8 cellular contexts compared by ENCODE assay signal in genomic region chr11:68142028-68142412, GRCh38. TPM values are rescaled to one million over a fixed set of nuclear protein-coding genes. Genes with fewer than 3 reads are reported as not detected.
DNase-seq lines count a peak whose midpoint lies in the region; ATAC-seq and TF ChIP-seq lines count a peak whose summit lies in the region.

No MANE protein-coding gene starts in this region.

- intact Hi-C loops in PC-3 (cut with micrococcal nuclease): no loop called here

- H3K79me2 ChIP-seq in PC-3 (ENCODE audit: low read length): no peaks in the 10 kb centered on the region

- H3K9me3 Mint-ChIP-seq in CD8-positive, alpha-beta memory T cell: no peaks in the 10 kb centered on the region
- H3K9me3 Mint-ChIP-seq in activated naive CD4-positive, alpha-beta T cell treated with anti-CD3 and anti-CD28 coated beads, Interleukin-2, amount 10 ng/mL, durations not matched to agents 7 days and 5 days: no peaks in the 10 kb centered on the region

- H3K27me3 Mint-ChIP-seq in CD8-positive, alpha-beta memory T cell: no peaks in the 10 kb centered on the region
- H3K27me3 Mint-ChIP-seq in activated naive CD4-positive, alpha-beta T cell treated with anti-CD3 and anti-CD28 coated beads, Interleukin-2, amount 10 ng/mL, durations not matched to agents 7 days and 5 days: peaks cover 48% of the 10 kb centered on the region

- peak in 2 of 5 donors; percentile 16 to 46 for DNase-seq in CD8-positive, alpha-beta memory T cell
- DNase-seq in PC-3 (peak; percentile 61), LoVo (ENCODE audit: low spot score) (no peak)
- peak; percentile 47 for DNase-seq in activated naive CD4-positive, alpha-beta T cell treated with anti-CD3 and anti-CD28 coated beads, Interleukin-2, amount 10 ng/mL, durations not matched to agents 7 days and 5 days
- DNase-seq in stimulated activated CD4-positive, alpha-beta T cell treated with anti-CD3 and anti-CD28 coated beads, Interleukin-12 subunit alpha, Interleukin-12 subunit beta, amount 100 ng/mL, for 4 hours: peak; percentile 34

- peak overlapping the region; percentile 32 for H3K4me3 ChIP-seq in CD8-positive, alpha-beta memory T cell (ENCODE audit: low read length)
- no peak overlapping the region for H3K4me3 ChIP-seq in PC-3 (ENCODE audit: low read length)

- H3K27me3 ChIP-seq in CD8-positive, alpha-beta memory T cell (ENCODE audit: insufficient read depth, low read length, poor library complexity, severe bottlenecking): no peaks in the 10 kb centered on the region
- H3K27me3 ChIP-seq in PC-3 (ENCODE audit: low read length): no peaks in the 10 kb centered on the region

- ATAC-seq in PC-3 (no peak; the same call in 1 of the 2 replicates), HG03469 (IDR thresholded peaks at IDR 0.05; ENCODE audit: unreplicated experiment) (no peak), HG03521 (IDR thresholded peaks at IDR 0.05; ENCODE audit: unreplicated experiment) (no peak), HG02763 (IDR thresholded peaks at IDR 0.05; ENCODE audit: unreplicated experiment) (no peak)

- H3K27ac ChIP-seq in CD8-positive, alpha-beta memory T cell (ENCODE audit: low read depth, low read length): no peak overlapping the region
- no peak overlapping the region for H3K27ac ChIP-seq in PC-3 (ENCODE audit: low read length)

- POLR2A ChIA-PET in CD8-positive, alpha-beta memory T cell (lab: Charles Lee): no interaction called here
- POLR2A ChIA-PET in PC-3 (lab: Charles Lee; ENCODE audit: unreplicated experiment): no interaction called here

- TF ChIP-seq CTCF in PC-3 (conservative IDR thresholded peaks at IDR 0.05; ENCODE audit: low read depth, low read length): no peak

- H3K36me3 ChIP-seq in CD8-positive, alpha-beta memory T cell (ENCODE audit: insufficient read depth, low read length): no peaks in the 10 kb centered on the region
- no peaks in the 10 kb centered on the region for H3K36me3 ChIP-seq in PC-3 (ENCODE audit: low read depth, low read length)

- no peaks in the 10 kb centered on the region for H3K9me3 ChIP-seq in CD8-positive, alpha-beta memory T cell (ENCODE audit: low read length)
- no peaks in the 10 kb centered on the region for H3K9me3 ChIP-seq in PC-3 (ENCODE audit: low read length)

- no peaks in the 10 kb centered on the region for H3K9me2 ChIP-seq in PC-3 (replicated peaks; ENCODE audit: low read length)

- BruUV-seq in PC-3 (replicated peaks; lab: Mats Ljungman, UMichigan): no TSS peak

- H3K4me1 ChIP-seq in CD8-positive, alpha-beta memory T cell (ENCODE audit: insufficient read depth, low read length): peaks cover 11% of the 10 kb centered on the region
- H3K4me1 ChIP-seq in PC-3 (ENCODE audit: insufficient read depth, low read length): peaks cover 29% of the 10 kb centered on the region

- peaks cover 4 to 8% (median 7%) of the 10 kb centered on the region in 3 donors for H3K4me1 Mint-ChIP-seq in CD8-positive, alpha-beta memory T cell
- H3K4me1 Mint-ChIP-seq in activated naive CD4-positive, alpha-beta T cell treated with anti-CD3 and anti-CD28 coated beads, Interleukin-2, amount 10 ng/mL, durations not matched to agents 7 days and 5 days: peaks cover 14% of the 10 kb centered on the region

- CTCF ChIA-PET in CD8-positive, alpha-beta memory T cell (lab: Charles Lee): no interaction called here
- CTCF ChIA-PET in PC-3 (lab: Charles Lee): no interaction called here
- CTCF ChIA-PET in activated naive CD4-positive, alpha-beta T cell treated with anti-CD3 and anti-CD28 coated beads, Interleukin-2, amount 10 ng/mL, durations not matched to agents 7 days and 5 days (lab: Charles Lee): no interaction called here

- no peaks in the 10 kb centered on the region for H3K36me3 Mint-ChIP-seq in CD8-positive, alpha-beta memory T cell
- no peaks in the 10 kb centered on the region for H3K36me3 Mint-ChIP-seq in activated naive CD4-positive, alpha-beta T cell treated with anti-CD3 and anti-CD28 coated beads, Interleukin-2, amount 10 ng/mL, durations not matched to agents 7 days and 5 days

- no peak overlapping the region for H3K9ac ChIP-seq in PC-3 (ENCODE audit: low read length)

- H4K20me1 ChIP-seq in PC-3 (ENCODE audit: low read length): no peaks in the 10 kb centered on the region

- H3K4me2 ChIP-seq in PC-3 (ENCODE audit: low read length): peak overlapping the region; percentile 12; the same call in 1 of the 2 replicates

- H3K4me3 Mint-ChIP-seq in CD8-positive, alpha-beta memory T cell: peak overlapping the region in 2 of 7 donors; percentile 35 to 54
- H3K4me3 Mint-ChIP-seq in activated naive CD4-positive, alpha-beta T cell treated with anti-CD3 and anti-CD28 coated beads, Interleukin-2, amount 10 ng/mL, durations not matched to agents 7 days and 5 days: no peak overlapping the region

- no peak overlapping the region for H2AFZ ChIP-seq in PC-3 (ENCODE audit: low read length)

- peak overlapping the region in 3 of 8 donors; percentile 47 to 52 (median 50) for H3K27ac Mint-ChIP-seq in CD8-positive, alpha-beta memory T cell
- no peak overlapping the region for H3K27ac Mint-ChIP-seq in activated naive CD4-positive, alpha-beta T cell treated with anti-CD3 and anti-CD28 coated beads, Interleukin-2, amount 10 ng/mL, durations not matched to agents 7 days and 5 days

- H3F3A ChIP-seq in PC-3 (ENCODE audit: low read length, unreplicated experiment): no peaks in the 10 kb centered on the region

RNA-seq across cellular contexts. Expression of gene CHKA, which starts 20.8 kb away (rescaled TPM):
- total RNA-seq in CD8-positive, alpha-beta memory T cell: 10 to 100 TPM; 11.6 to 14.0 TPM
- 3.1 TPM for polyA plus RNA-seq in CD8-positive, alpha-beta memory T cell
- total RNA-seq in PC-3 (2014; rRNA removed): 57.5 and 71.9 TPM in 2 replicates
